In genomic region chr1:70033266-70033873, GRCh38 we compare ENCODE assay signal across 19 cellular contexts.
DNase-seq lines count a peak whose midpoint lies in the region; ATAC-seq, FAIRE-seq and TF ChIP-seq lines count a peak whose summit lies in the region.
"Had no signal": no experiment of that assay in that cellular context is flagged by ENCODE, and none has a peak within 500 bp of the region (broad histone marks: within the 10 kb centered on the region; RNA-seq: fewer than 3 reads in every experiment).

No MANE protein-coding gene starts in this region.

- TF ChIP-seq CTCF in D721Med (IDR thresholded peaks at IDR 0.05; ENCODE audit: insufficient read depth, missing control alignments): no peak

- ATAC-seq in GM19023 (IDR thresholded peaks at IDR 0.05; ENCODE audit: unreplicated experiment) (peak; percentile 72), GM21619 (IDR thresholded peaks at IDR 0.05; ENCODE audit: unreplicated experiment) (peak; percentile 77), HG03108 (IDR thresholded peaks at IDR 0.05; ENCODE audit: unreplicated experiment) (peak; percentile 68)
- ATAC-seq: WTC11 had no signal

- peak; percentile 67 for FAIRE-seq in D721Med (lab: Jason Lieb, UNC)

- DNase-seq in D721Med (ENCODE audit: insufficient read length, low spot score) (no peak), occipital lobe (lab: John Stamatoyannopoulos, UW) (no peak), A172 (ENCODE audit: low spot score) (no peak), UCSD-AML1 (lab: John Stamatoyannopoulos, UW; ENCODE audit: unreplicated experiment) (no peak)
- DNase-seq in stimulated activated CD4-positive, alpha-beta T cell treated with anti-CD3 and anti-CD28 coated beads, Interleukin-4, amount 100 ng/mL, for 24 hours: no peak
- DNase-seq: 8988T; activated naive CD4-positive, alpha-beta T cell; H7; Kasumi-1; NCI-H187 treated with DMSO at 0.1 percent for 48 hours; NCI-H69; posterior cingulate gyrus; stomach; SW 1271; uterus had no signal
